8 cellular contexts compared by ENCODE assay signal in the genomic region with DNA sequence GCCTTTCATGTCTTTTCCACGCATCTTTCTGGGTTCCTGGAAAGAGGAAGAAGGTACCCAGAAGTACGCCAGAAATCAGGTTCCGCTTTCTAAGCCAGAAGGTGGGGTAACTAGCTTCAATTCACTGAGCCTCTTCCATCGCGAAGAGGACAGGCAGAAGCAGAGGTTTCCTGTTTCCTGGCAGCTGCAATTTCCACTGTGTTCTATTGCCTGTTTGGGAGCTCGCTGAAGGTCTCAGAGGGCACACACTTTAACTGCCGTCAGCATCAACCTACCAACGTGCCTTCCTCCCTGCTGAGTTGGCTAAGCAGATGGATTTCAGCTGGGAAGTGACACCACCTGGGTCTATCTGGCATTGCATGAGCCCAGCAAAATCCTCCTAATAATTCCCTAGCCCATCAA. TPM values are rescaled to one million over a fixed set of nuclear protein-coding genes. Genes with fewer than 3 reads are reported as not detected.
DNase-seq lines count a peak whose midpoint lies in the region; ATAC-seq, FAIRE-seq and TF ChIP-seq lines count a peak whose summit lies in the region.

No MANE protein-coding gene starts in this region.

- H3K4me3 ChIP-seq in OCI-LY1 (ENCODE audit: low read depth, low read length, poor library complexity, severe bottlenecking): no peak overlapping the region
- H3K4me3 ChIP-seq in H1 (ENCODE audit: extremely low read depth in 1 of 4, insufficient read depth in 2 of 4, low read depth in 3 of 4, low read length in 4 of 4): no peak overlapping the region
- H3K4me3 ChIP-seq in neutrophil (ENCODE audit: low read depth in 1 of 2, low read length in 1 of 2): peak overlapping the region; percentile 56 to 83

- H4K8ac ChIP-seq in H1 (ENCODE audit: extremely low read depth, insufficient read depth, low read length): no peak overlapping the region

- TF ChIP-seq EP300 in H1 (IDR thresholded peaks at IDR 0.05; ENCODE audit: borderline replicate concordance in 1 of 2, low read depth in 2 of 2, low read length in 2 of 2): no peak

- no peak overlapping the region for H2BK12ac ChIP-seq in H1 (ENCODE audit: low read depth, low read length)

- no peak overlapping the region for H4K5ac ChIP-seq in H1 (ENCODE audit: insufficient read length, low read depth, low read length)

- H2BK20ac ChIP-seq in H1 (ENCODE audit: low read length): no peak overlapping the region

- H3K4me2 ChIP-seq in OCI-LY1 (ENCODE audit: low read length) (no peak overlapping the region), H1 (ENCODE audit: insufficient read depth in 1 of 2, low read depth in 2 of 2, low read length in 2 of 2) (peak overlapping the region in 1 of 2 experiments; percentile 18; a peak in 1 of 4 replicates)

- CTCF ChIA-PET in H1 (lab: Charles Lee; ENCODE audit: partially characterized antibody): interaction anchor here (0.9 to 2.2 kb wide), 12 partner anchors 9 to 105 kb away, joined by 3 to 15 read pairs (median 5); partner anchors contain the start of gene NCF2

- no peak overlapping the region for H2BK5ac ChIP-seq in H1 (ENCODE audit: low read depth, low read length)

- POLR2A ChIA-PET in H1 (lab: Charles Lee; ENCODE audit: partially characterized antibody): interaction anchor here (0.8 kb wide), 1 partner anchor 14 kb away, joined by 6 read pairs; no protein-coding TSS in a partner anchor

- no peaks in the 10 kb centered on the region for H3K9me2 ChIP-seq in OCI-LY1 (ENCODE audit: low read depth, low read length)

- no peak overlapping the region for H3K9ac ChIP-seq in OCI-LY1 (ENCODE audit: low read length)
- no peak overlapping the region for H3K9ac ChIP-seq in H1 (replicated peaks in 1 of 4; ENCODE audit: extremely low read depth in 1 of 4, low read depth in 3 of 4, low read length in 3 of 4)

- no peaks in the 10 kb centered on the region for H3K79me2 ChIP-seq in OCI-LY1 (ENCODE audit: insufficient read depth, low read length)
- H3K79me2 ChIP-seq in H1 (ENCODE audit: control insufficient read depth in 1 of 2, insufficient read depth in 2 of 2, low read length in 2 of 2): no peaks in the 10 kb centered on the region

- ATAC-seq in HG03460 (IDR thresholded peaks at IDR 0.05; ENCODE audit: unreplicated experiment): peak; percentile 38

- H3K23ac ChIP-seq in H1 (ENCODE audit: insufficient read length): no peak overlapping the region

- no peak overlapping the region for H3K56ac ChIP-seq in H1 (replicated peaks; ENCODE audit: insufficient read length, low read depth, low read length)

- no peak for FAIRE-seq in H1 (lab: Jason Lieb, UNC)

- H4K91ac ChIP-seq in H1 (replicated peaks; ENCODE audit: insufficient read length, low read length): no peak overlapping the region

- H2AFZ ChIP-seq in OCI-LY1 (ENCODE audit: low read length) (no peak overlapping the region), H1 (ENCODE audit: low read length) (peak overlapping the region; percentile 94)

- no peak for TF ChIP-seq POLR2A in H1 (IDR thresholded peaks at IDR 0.05; ENCODE audit: control extremely low read depth in 1 of 2, low read depth in 2 of 2, low read length in 2 of 2)

- no peak overlapping the region for H2BK120ac ChIP-seq in H1 (replicated peaks; ENCODE audit: low read depth, low read length)

- no peak overlapping the region for H2AK5ac ChIP-seq in H1 (ENCODE audit: low read depth, low read length)

- no peaks in the 10 kb centered on the region for H4K20me1 ChIP-seq in OCI-LY1 (ENCODE audit: insufficient read depth, low read length)
- no peaks in the 10 kb centered on the region for H4K20me1 ChIP-seq in H1 (replicated peaks in 1 of 2; ENCODE audit: control insufficient read depth in 1 of 2, insufficient read depth in 2 of 2, low read length in 2 of 2)

- TF ChIP-seq CTCF in OCI-LY1 (IDR thresholded peaks at IDR 0.05; ENCODE audit: low read length): peak; percentile 25; the same call in 1 of the 2 replicates
- TF ChIP-seq CTCF in H1 (IDR thresholded peaks at IDR 0.05; ENCODE audit: control extremely low read depth in 1 of 3, insufficient read depth in 1 of 3, low read depth in 1 of 3, low read length in 3 of 3): peak in 1 of 3 experiments; percentile 62; a peak in 2 of 4 replicates
- TF ChIP-seq CTCF in neutrophil (IDR thresholded peaks at IDR 0.05): peak; percentile 50

- H3K23me2 ChIP-seq in H1 (ENCODE audit: low read depth, low read length): no peaks in the 10 kb centered on the region

- no peak overlapping the region for H2BK15ac ChIP-seq in H1 (ENCODE audit: low read length)

- H3K4ac ChIP-seq in H1 (replicated peaks; ENCODE audit: insufficient read length, low read depth, low read length): no peak overlapping the region

- peak; percentile 2 for DNase-seq in NCI-H2029 (lab: John Stamatoyannopoulos, UW)
- DNase-seq in NCI-H2029 treated with DMSO at 0.1 percent for 48 hours (lab: John Stamatoyannopoulos, UW): no peak
- DNase-seq in H1 (ENCODE audit: low read depth in 1 of 2, low spot score in 2 of 2): peak in 1 of 2 experiments; percentile 23
- no peak for DNase-seq in NCI-H345 treated with DMSO at 0.1 percent for 48 hours (lab: John Stamatoyannopoulos, UW; ENCODE audit: unreplicated experiment)
- DNase-seq in NCI-H345 (lab: John Stamatoyannopoulos, UW): no peak

- H3K14ac ChIP-seq in H1 (ENCODE audit: insufficient read length): no peak overlapping the region

- no peaks in the 10 kb centered on the region for H3K27me3 ChIP-seq in OCI-LY1 (ENCODE audit: insufficient read depth, low read length)
- no peaks in the 10 kb centered on the region for H3K27me3 ChIP-seq in H1 (replicated peaks in 1 of 4; ENCODE audit: control insufficient read depth in 3 of 4, extremely low read depth in 1 of 4, insufficient read depth in 3 of 4, low read length in 3 of 4)
- H3K27me3 ChIP-seq in neutrophil: no peaks in the 10 kb centered on the region

- no peaks in the 10 kb centered on the region for H3F3A ChIP-seq in OCI-LY1 (ENCODE audit: insufficient read depth, low read length)

- peak; percentile 51 to 62 for TF ChIP-seq RAD21 in H1 (IDR thresholded peaks at IDR 0.05 in 1 of 2, conservative IDR thresholded peaks at IDR 0.05 in 1 of 2; ENCODE audit: low read depth in 2 of 2, low read length in 2 of 2)

- 0 out of 2 replicates have a peak, but pooled peaks cover 2% of the 10 kb centered on the region for H3K79me1 ChIP-seq in H1 (ENCODE audit: low read depth, low read length)

- H3K9me3 ChIP-seq in OCI-LY1 (ENCODE audit: low read length) (no peaks in the 10 kb centered on the region), H1 (ENCODE audit: insufficient read depth in 2 of 2, low read depth in 1 of 2, low read length in 1 of 2) (no peaks in the 10 kb centered on the region), neutrophil (no peaks in the 10 kb centered on the region)

- H3K36me3 ChIP-seq in OCI-LY1 (ENCODE audit: insufficient read depth, low read length) (no peaks in the 10 kb centered on the region), H1 (ENCODE audit: control insufficient read depth in 2 of 4, insufficient read depth in 4 of 4, low read length in 3 of 4) (no peaks in the 10 kb centered on the region), neutrophil (peaks cover 96% of the 10 kb centered on the region)

- H3K18ac ChIP-seq in H1 (ENCODE audit: extremely low read depth, low read length): no peak overlapping the region

- H3K27ac ChIP-seq in OCI-LY1 (ENCODE audit: low read depth, low read length, poor library complexity, severe bottlenecking) (no peak overlapping the region), H1 (ENCODE audit: low read depth, low read length) (no peak overlapping the region), neutrophil (peak overlapping the region; percentile 100)

- WGBS in H1 (ENCODE audit: extremely low coverage in 1 of 2, insufficient coverage in 1 of 2, insufficient read length in 1 of 2, insufficient replicate concordance in 2 of 2, low coverage in 1 of 2, low lambda C conversion rate in 2 of 2, missing lambda C conversion rate in 1 of 2), 2 experiments: 61% methylated on average over 7 of the region's 8 CpGs; no CpG with 5 or more reads in 1 of the 2 experiments

- H3K4me1 ChIP-seq in OCI-LY1 (ENCODE audit: insufficient read depth, low read length, severe bottlenecking) (no peaks in the 10 kb centered on the region), H1 (replicated peaks in 1 of 4; ENCODE audit: control insufficient read depth in 3 of 4, insufficient read depth in 4 of 4, low read length in 3 of 4) (peaks cover 0 to 7% (median 3%) of the 10 kb centered on the region in 4 experiments; a peak in 5 of 7 replicates), neutrophil (ENCODE audit: control insufficient read depth in 1 of 2, insufficient read depth in 1 of 2, low read depth in 1 of 2, low read length in 1 of 2) (peaks cover 99 to 100% of the 10 kb centered on the region in 2 experiments)

TF ChIP-seq in H1, 55 proteins besides CTCF, POLR2A, EP300 and RAD21:
- TF ChIP-seq JUN (IDR thresholded peaks at IDR 0.05; ENCODE audit: low read depth, low read length): no peak
- peak; percentile 2; the same call in 1 of the 2 replicates for TF ChIP-seq CEBPB (IDR thresholded peaks at IDR 0.05; ENCODE audit: low read depth, low read length)

RNA-seq across cellular contexts. Expression of gene NCF2, which starts 10.0 kb away (rescaled TPM):
- total RNA-seq in H1 (2021; fragmentation: NEBNext Ultra II Directional; extraction: Animal tissue kit (Norgen Biotek cat#: 25700)): not detected in 2 replicates
- polyA plus RNA-seq in H1 (2011; rRNA removed): 0.03 TPM in 1 of 2 replicates, not detected in the other
- 0.10 TPM for polyA plus RNA-seq in H1 (2011; cell fraction: cytosol; rRNA removed)
- not detected for polyA plus RNA-seq in H1 (2011; cell fraction: nucleus; rRNA removed)
- not detected in 4 replicates for polyA plus RNA-seq in H1 (2012, experiment 1 of 2)
- polyA plus RNA-seq in H1 (2012, experiment 2 of 2): not detected
- 0.20 TPM for polyA plus RNA-seq in H1 (2013, experiment 1 of 2)
- 0.06 TPM for polyA plus RNA-seq in H1 (2013, experiment 2 of 2)
- polyA minus RNA-seq in H1 (2011; rRNA and poly(A)+ RNA removed): 0.07 TPM in 1 of 2 replicates, not detected in the other
- polyA minus RNA-seq in H1 (2011; cell fraction: cytosol; rRNA and poly(A)+ RNA removed): not detected
- not detected for polyA minus RNA-seq in H1 (2011; cell fraction: nucleus; rRNA and poly(A)+ RNA removed)

RNA-seq across cellular contexts. Expression of gene ARPC5, which starts 55.3 kb away (rescaled TPM):
- 58.9 and 60.8 TPM in 2 replicates for total RNA-seq in H1 (2021; fragmentation: NEBNext Ultra II Directional; extraction: Animal tissue kit (Norgen Biotek cat#: 25700))
- polyA plus RNA-seq in H1 (2011; rRNA removed): 15.1 and 24.0 TPM in 2 replicates
- 35.4 TPM for polyA plus RNA-seq in H1 (2011; cell fraction: cytosol; rRNA removed)
- 10.3 TPM for polyA plus RNA-seq in H1 (2011; cell fraction: nucleus; rRNA removed)
- polyA plus RNA-seq in H1 (2012, experiment 1 of 2): 59.1 to 87.7 TPM (median 68.2 TPM) in 4 replicates
- 12.6 TPM for polyA plus RNA-seq in H1 (2012, experiment 2 of 2)
- 52.8 TPM for polyA plus RNA-seq in H1 (2013, experiment 1 of 2)
- polyA plus RNA-seq in H1 (2013, experiment 2 of 2): 53.5 TPM
- 14.8 and 17.4 TPM in 2 replicates for polyA minus RNA-seq in H1 (2011; rRNA and poly(A)+ RNA removed)
- 39.9 TPM for polyA minus RNA-seq in H1 (2011; cell fraction: cytosol; rRNA and poly(A)+ RNA removed)
- 12.0 TPM for polyA minus RNA-seq in H1 (2011; cell fraction: nucleus; rRNA and poly(A)+ RNA removed)

Comparison
In these comparisons a context has a peak if more than half of its experiments do, and no peak if none do; other contexts are left out.
1. H3K4me3 ChIP-seq: peak in neutrophil (2 of 2); none in OCI-LY1 (single experiment) and H1 (0 of 4).